8 cellular contexts compared by ENCODE assay signal in genomic region chr1:156500847-156501686, GRCh38. TPM values are rescaled to one million over a fixed set of nuclear protein-coding genes. Genes with fewer than 3 reads are reported as not detected.
DNase-seq lines count a peak whose midpoint lies in the region; ATAC-seq and TF ChIP-seq lines count a peak whose summit lies in the region.

No MANE protein-coding gene starts in this region.

- WGBS in lower leg skin, 2 donors = 0 to 1% methylated on average over 37 to 38 of the region's 59 CpGs

- TF ChIP-seq POLR2A in lower leg skin (IDR thresholded peaks at IDR 0.05) = peak in 1 of 2 donors; percentile 84

- intact Hi-C loops in lower leg skin (cut with DNase I; ENCODE audit: low total_unique reads) = loop anchor here (5.0 kb wide), 1 partner anchor 39 kb away; no protein-coding TSS in a partner anchor

- ATAC-seq in GM19397 (IDR thresholded peaks at IDR 0.05; ENCODE audit: unreplicated experiment) = peak; percentile 48
- peak; percentile 31 for ATAC-seq in HG03565 (IDR thresholded peaks at IDR 0.05; ENCODE audit: unreplicated experiment)

- peak; percentile 96 for DNase-seq in CD1c-positive myeloid dendritic cell (ENCODE audit: extremely low spot score)
- DNase-seq in NCI-H748 treated with DMSO at 0.1 percent for 48 hours (lab: John Stamatoyannopoulos, UW) = peak; percentile 75
- DNase-seq in activated CD4-positive, alpha-beta T cell treated with anti-CD3 and anti-CD28 coated beads, Interleukin-2, amount 50 U/mL, for 4 hours = peak; percentile 90 to 91
- peak; percentile 97 for DNase-seq in dermis blood vessel endothelial cell
- DNase-seq in lower leg skin (ENCODE audit: low spot score in 2 of 2) = peak; percentile 90 to 99
- DNase-seq in stimulated activated CD4-positive, alpha-beta T cell treated with anti-CD3 and anti-CD28 coated beads, Interleukin-4, amount 100 ng/mL, for 4 hours = peak; percentile 91 to 97

- TF ChIP-seq CTCF in lower leg skin (IDR thresholded peaks at IDR 0.05) = peak in 1 of 3 donors; percentile 7

- H3K4me3 ChIP-seq in lower leg skin (ENCODE audit: low read depth, poor library complexity, severe bottlenecking) = peak overlapping the region; percentile 64

RNA-seq across cellular contexts. Expression of gene MEF2D, which starts 0.5 kb away (rescaled TPM):
- total RNA-seq in dermis blood vessel endothelial cell (10.7 and 11.6 TPM in 2 replicates), lower leg skin (10 to 100 TPM; 32.1 to 67.3 (median 55.6) TPM)

Comparison
In these comparisons a context has a peak if more than half of its experiments do, and no peak if none do; other contexts are left out.
1. Peak in every context shown above with its lines: DNase-seq, ATAC-seq and H3K4me3 ChIP-seq.